ENCODE assay signal across 8 cellular contexts in genomic region chr12:53938276-53939140, GRCh38. TPM values are rescaled to one million over a fixed set of nuclear protein-coding genes. Genes with fewer than 3 reads are reported as not detected.
A peak's percentile ranks its signal among the peaks of the same experiment; 100 is the strongest.
DNase-seq lines count a peak whose midpoint lies in the region; ATAC-seq, FAIRE-seq and TF ChIP-seq lines count a peak whose summit lies in the region.

Gene HOXC13, plus strand, starts transcription at chr12:53938831. Its CDS starts 76 bp downstream, at chr12:53938907.

- peaks cover 59% of the 10 kb centered on the region for H3K27me3 ChIP-seq in NT2/D1 (ENCODE audit: insufficient read depth, insufficient read length)
- H3K27me3 ChIP-seq in endodermal cell (ENCODE audit: control insufficient read depth, insufficient read depth, low read length, poor library complexity, severe bottlenecking), result peaks cover 100% of the 10 kb centered on the region
- H3K27me3 ChIP-seq in pancreas, result peaks cover 3 to 52% (median 20%) of the 10 kb centered on the region in 4 donors
- H3K27me3 ChIP-seq in esophagus squamous epithelium, result peaks cover 32 to 100% (median 55%) of the 10 kb centered on the region in 4 donors

- intact Hi-C loops in pancreas (cut with DNase I), result no loop called here
- intact Hi-C loops in esophagus squamous epithelium (cut with DNase I), result no loop called here

- H3K36me3 Mint-ChIP-seq in endodermal cell (ENCODE audit: low read depth), result no peaks in the 10 kb centered on the region

- H3K4me3 Mint-ChIP-seq in endodermal cell, result no peak within 1 kb of the TSS

- H3K4me3 ChIP-seq in HFF-Myc (replicated peaks; ENCODE audit: low read depth, low read length) (no peak within 1 kb of the TSS), NT2/D1 (ENCODE audit: insufficient read length, low read depth) (peak within 1 kb of the TSS; percentile 44), endodermal cell (ENCODE audit: low read length) (no peak within 1 kb of the TSS), pancreas (peak within 1 kb of the TSS in 2 of 4 donors; percentile 3 to 23), esophagus squamous epithelium (peak within 1 kb of the TSS in 2 of 4 donors; percentile 15 to 55)

- ATAC-seq in pancreas, result peak; percentile 84 to 96 (median 92)
- no peak for ATAC-seq in HG02759 (IDR thresholded peaks at IDR 0.05; ENCODE audit: unreplicated experiment)

- no peak for TF ChIP-seq CTCF in HFF-Myc (IDR thresholded peaks at IDR 0.05; ENCODE audit: low read depth, low read length, missing control alignments)
- TF ChIP-seq CTCF in endodermal cell (conservative IDR thresholded peaks at IDR 0.05), result no peak
- no peak for TF ChIP-seq CTCF in pancreas (IDR thresholded peaks at IDR 0.05)
- no peak for TF ChIP-seq CTCF in esophagus squamous epithelium (IDR thresholded peaks at IDR 0.05)

- H3K9me3 ChIP-seq in NT2/D1 (ENCODE audit: insufficient read depth, low read length), result no peaks in the 10 kb centered on the region
- peaks cover 9% of the 10 kb centered on the region for H3K9me3 ChIP-seq in endodermal cell (ENCODE audit: control insufficient read depth, low read length)
- no peaks in the 10 kb centered on the region for H3K9me3 ChIP-seq in pancreas
- no peaks in the 10 kb centered on the region for H3K9me3 ChIP-seq in esophagus squamous epithelium

- H3K4me1 ChIP-seq in NT2/D1 (ENCODE audit: insufficient read depth, insufficient read length), result peaks cover 2% of the 10 kb centered on the region
- H3K4me1 ChIP-seq in endodermal cell (ENCODE audit: control insufficient read depth, insufficient read depth, low read length), result no peaks in the 10 kb centered on the region
- H3K4me1 ChIP-seq in pancreas, result no peaks in the 10 kb centered on the region
- H3K4me1 ChIP-seq in esophagus squamous epithelium, result peaks cover 10 to 35% (median 17%) of the 10 kb centered on the region in 3 donors

- WGBS in endodermal cell (ENCODE audit: insufficient coverage in 1 of 2, insufficient read length in 1 of 2), 2 experiments, result 10 to 11% methylated on average over 16 to 56 of the region's 56 CpGs
- WGBS in pancreas, 2 donors, result 5 to 6% methylated on average over 47 to 56 of the region's 56 CpGs
- WGBS in esophagus squamous epithelium, 2 donors, result 7 to 15% methylated on average over 15 to 20 of the region's 56 CpGs

- H3K9me3 Mint-ChIP-seq in endodermal cell, result peaks cover 12% of the 10 kb centered on the region

- H3K27ac ChIP-seq in endodermal cell (ENCODE audit: low read depth, low read length), result no peak within 1 kb of the TSS
- H3K27ac ChIP-seq in pancreas, result no peak within 1 kb of the TSS
- no peak within 1 kb of the TSS for H3K27ac ChIP-seq in esophagus squamous epithelium

- peaks cover 98% of the 10 kb centered on the region for H3K27me3 Mint-ChIP-seq in endodermal cell (ENCODE audit: insufficient read depth)

- H3K36me3 ChIP-seq in NT2/D1 (ENCODE audit: insufficient read depth, insufficient read length, low read length) (no peaks in the 10 kb centered on the region), endodermal cell (ENCODE audit: control insufficient read depth, insufficient read depth, low read length) (no peaks in the 10 kb centered on the region), pancreas (no peaks in the 10 kb centered on the region), esophagus squamous epithelium (no peaks in the 10 kb centered on the region)

- DNase-seq in AG08396 (ENCODE audit: low spot score) (peak; percentile 59), HFF-Myc (ENCODE audit: extremely low read depth, low read depth) (peak; percentile 14), NT2/D1 (ENCODE audit: low read depth, low spot score) (peak; percentile 78), endodermal cell (peak; percentile 99), pancreas (peak; percentile 68 to 88 (median 82)), esophagus squamous epithelium (lab: John Stamatoyannopoulos, UW) (no peak), frontal cortex (ENCODE audit: low spot score in 2 of 2) (no peak)

- H3K9ac ChIP-seq in NT2/D1 (ENCODE audit: insufficient read length, low read depth) (peak within 1 kb of the TSS; percentile 58), endodermal cell (ENCODE audit: extremely low read depth, low read length, poor library complexity, severe bottlenecking) (no peak within 1 kb of the TSS)

- TF ChIP-seq POLR2A in esophagus squamous epithelium (IDR thresholded peaks at IDR 0.05), result no peak

- peaks cover 5% of the 10 kb centered on the region for H3K4me1 Mint-ChIP-seq in endodermal cell

- FAIRE-seq in pancreas (lab: Jason Lieb, UNC), result no peak
- no peak for FAIRE-seq in frontal cortex (lab: Jason Lieb, UNC)

- no peak within 1 kb of the TSS for H3K27ac Mint-ChIP-seq in endodermal cell

RNA-seq across cellular contexts. Expression of gene HOXC13, which starts in this region (rescaled TPM):
- total RNA-seq in endodermal cell (not detected), pancreas (under 1 TPM in 1 of 6 donors, not detected in 5; 0.06 TPM), esophagus squamous epithelium (under 1 TPM in 1 of 4 donors, not detected in 3; 0.83 TPM), frontal cortex (not detected)
- 0.07 TPM for polyA plus RNA-seq in endodermal cell (2013, experiment 1 of 2)
- polyA plus RNA-seq in endodermal cell (2013, experiment 2 of 2), result not detected
- not detected for polyA plus RNA-seq in pancreas

Comparison
In these comparisons a context has a peak if more than half of its experiments do, and no peak if none do; other contexts are left out.
1. Peak in DNase-seq in endodermal cell; RNA of the gene not detected or under 1 TPM.
2. Peak in DNase-seq and ATAC-seq in pancreas; RNA of the gene not detected or under 1 TPM.
3. DNase-seq: peak in AG08396 (single experiment), HFF-Myc (single experiment) and NT2/D1 (single experiment); none in esophagus squamous epithelium (single experiment) and frontal cortex (0 of 2).